In genomic region chr11:123549901-123550619, GRCh38 we compare ENCODE assay signal across 19 cellular contexts.
DNase-seq lines count a peak whose midpoint lies in the region; ATAC-seq, FAIRE-seq and TF ChIP-seq lines count a peak whose summit lies in the region.
"Had no signal": no experiment of that assay in that cellular context is flagged by ENCODE, and none has a peak within 500 bp of the region (broad histone marks: within the 10 kb centered on the region; RNA-seq: fewer than 3 reads in every experiment).

No MANE protein-coding gene starts in this region.

- WGBS in endodermal cell (ENCODE audit: insufficient coverage in 1 of 2, insufficient read length in 1 of 2), 2 experiments: 80 to 91% methylated on average over 12 to 14 of the region's 14 CpGs
- WGBS in small intestine, 3 donors: 80 to 89% (median 80%) methylated on average over 14 of the region's 14 CpGs
- WGBS in sigmoid colon, 2 donors: 79 to 80% methylated on average over 14 of the region's 14 CpGs

- peaks cover 35% of the 10 kb centered on the region for H3K4me1 ChIP-seq in PC-3 (ENCODE audit: insufficient read depth, low read length)
- peaks cover 13% of the 10 kb centered on the region for H3K4me1 ChIP-seq in endodermal cell (ENCODE audit: control insufficient read depth, insufficient read depth, low read length)
- no peaks in the 10 kb centered on the region for H3K4me1 ChIP-seq in small intestine (ENCODE audit: control insufficient read depth in 2 of 2, insufficient read depth in 1 of 2, low read depth in 1 of 2, low read length in 1 of 2)
- no peaks in the 10 kb centered on the region for H3K4me1 ChIP-seq in sigmoid colon
- H3K4me1 ChIP-seq: HAP-1 had no signal

- DNase-seq in activated naive CD4-positive, alpha-beta T cell treated with anti-CD3 and anti-CD28 coated beads, Interleukin-2, amount 50 U/mL, for 72 hours (ENCODE audit: low spot score in 2 of 2): no peak
- no peak for DNase-seq in activated naive CD4-positive, alpha-beta T cell treated with anti-CD3 and anti-CD28 coated beads for 36 hours
- peak; percentile 46 for DNase-seq in PC-3
- DNase-seq in endodermal cell: peak; percentile 54
- no peak for DNase-seq in stimulated activated naive CD8-positive, alpha-beta T cell treated with anti-CD3 and anti-CD28 coated beads, Interleukin-15, amount 100 ng/mL, for 72 hours
- DNase-seq in chondrocyte (ENCODE audit: low spot score): no peak
- no peak for DNase-seq in small intestine
- DNase-seq in sigmoid colon: no peak
- DNase-seq: glutamatergic neuron, Kasumi-1, kidney, midbrain, NCI-H187, occipital lobe, substantia nigra had no signal

- H3K27me3 ChIP-seq in PC-3 (ENCODE audit: low read length) (no peaks in the 10 kb centered on the region), endodermal cell (ENCODE audit: control insufficient read depth, insufficient read depth, low read length, poor library complexity, severe bottlenecking) (no peaks in the 10 kb centered on the region), small intestine (ENCODE audit: control insufficient read depth in 2 of 2, insufficient read depth in 2 of 2, low read length in 2 of 2) (no peaks in the 10 kb centered on the region), sigmoid colon (no peaks in the 10 kb centered on the region)

- H3K4me2 ChIP-seq in PC-3 (ENCODE audit: low read length): peak overlapping the region; percentile 3; the same call in 1 of the 2 replicates

- H3K9me3 Mint-ChIP-seq in activated naive CD4-positive, alpha-beta T cell treated with anti-CD3 and anti-CD28 coated beads, Interleukin-2, amount 50 U/mL, for 72 hours: no peaks in the 10 kb centered on the region
- no peaks in the 10 kb centered on the region for H3K9me3 Mint-ChIP-seq in activated naive CD4-positive, alpha-beta T cell treated with anti-CD3 and anti-CD28 coated beads for 36 hours
- peaks cover 4% of the 10 kb centered on the region for H3K9me3 Mint-ChIP-seq in endodermal cell
- H3K9me3 Mint-ChIP-seq in stimulated activated naive CD8-positive, alpha-beta T cell treated with anti-CD3 and anti-CD28 coated beads, Interleukin-15, amount 100 ng/mL, for 72 hours: no peaks in the 10 kb centered on the region
- H3K9me3 Mint-ChIP-seq in chondrocyte (ENCODE audit: low read depth): no peaks in the 10 kb centered on the region
- H3K9me3 Mint-ChIP-seq: activated naive CD4-positive, alpha-beta T cell treated with anti-CD3 and anti-CD28 coated beads, Interleukin-2, amount 50 U/mL, for 24 hours; central memory CD8-positive, alpha-beta T cell had no signal

- H3K27me3 Mint-ChIP-seq in activated naive CD4-positive, alpha-beta T cell treated with anti-CD3 and anti-CD28 coated beads for 36 hours (ENCODE audit: low read depth): no peaks in the 10 kb centered on the region
- H3K27me3 Mint-ChIP-seq in endodermal cell (ENCODE audit: insufficient read depth) (no peaks in the 10 kb centered on the region), chondrocyte (ENCODE audit: low read depth) (peaks cover 5% of the 10 kb centered on the region)
- H3K27me3 Mint-ChIP-seq in stimulated activated naive CD8-positive, alpha-beta T cell treated with anti-CD3 and anti-CD28 coated beads, Interleukin-15, amount 100 ng/mL, for 72 hours: no peaks in the 10 kb centered on the region
- H3K27me3 Mint-ChIP-seq: activated naive CD4-positive, alpha-beta T cell treated with anti-CD3 and anti-CD28 coated beads, Interleukin-2, amount 50 U/mL, for 24 hours; central memory CD8-positive, alpha-beta T cell had no signal

- H3K4me1 Mint-ChIP-seq in activated naive CD4-positive, alpha-beta T cell treated with anti-CD3 and anti-CD28 coated beads for 36 hours (ENCODE audit: low read depth): peaks cover 8% of the 10 kb centered on the region
- H3K4me1 Mint-ChIP-seq in endodermal cell (peaks cover 11% of the 10 kb centered on the region), chondrocyte (ENCODE audit: low read depth) (no peaks in the 10 kb centered on the region)
- peaks cover 7% of the 10 kb centered on the region for H3K4me1 Mint-ChIP-seq in stimulated activated naive CD8-positive, alpha-beta T cell treated with anti-CD3 and anti-CD28 coated beads, Interleukin-15, amount 100 ng/mL, for 72 hours
- H3K4me1 Mint-ChIP-seq: central memory CD8-positive, alpha-beta T cell had no signal

- no peak for TF ChIP-seq EP300 in sigmoid colon (IDR thresholded peaks at IDR 0.05)

- POLR2A ChIA-PET in PC-3 (lab: Charles Lee; ENCODE audit: unreplicated experiment): no interaction called here

- no peak overlapping the region for H3K4me3 Mint-ChIP-seq in activated naive CD4-positive, alpha-beta T cell treated with anti-CD3 and anti-CD28 coated beads for 36 hours
- H3K4me3 Mint-ChIP-seq in endodermal cell: no peak overlapping the region
- H3K4me3 Mint-ChIP-seq in stimulated activated naive CD8-positive, alpha-beta T cell treated with anti-CD3 and anti-CD28 coated beads, Interleukin-15, amount 100 ng/mL, for 72 hours: no peak overlapping the region
- no peak overlapping the region for H3K4me3 Mint-ChIP-seq in chondrocyte (ENCODE audit: unreplicated experiment)
- H3K4me3 Mint-ChIP-seq: activated naive CD4-positive, alpha-beta T cell treated with anti-CD3 and anti-CD28 coated beads, Interleukin-2, amount 50 U/mL, for 24 hours; central memory CD8-positive, alpha-beta T cell had no signal

- no peak overlapping the region for H3K9ac ChIP-seq in PC-3 (ENCODE audit: low read length)
- H3K9ac ChIP-seq in endodermal cell (ENCODE audit: extremely low read depth, low read length, poor library complexity, severe bottlenecking): no peak overlapping the region

- H3K27ac ChIP-seq in PC-3 (ENCODE audit: low read length): no peak overlapping the region
- H3K27ac ChIP-seq in endodermal cell (ENCODE audit: low read depth, low read length): no peak overlapping the region
- no peak overlapping the region for H3K27ac ChIP-seq in small intestine (ENCODE audit: low read depth in 1 of 2, low read length in 1 of 2)
- no peak overlapping the region for H3K27ac ChIP-seq in sigmoid colon
- H3K27ac ChIP-seq: skin epidermis had no signal

- no peak overlapping the region for H3K27ac Mint-ChIP-seq in activated naive CD4-positive, alpha-beta T cell treated with anti-CD3 and anti-CD28 coated beads, Interleukin-2, amount 50 U/mL, for 72 hours
- no peak overlapping the region for H3K27ac Mint-ChIP-seq in activated naive CD4-positive, alpha-beta T cell treated with anti-CD3 and anti-CD28 coated beads for 36 hours
- peak overlapping the region; percentile 13 for H3K27ac Mint-ChIP-seq in endodermal cell
- H3K27ac Mint-ChIP-seq in stimulated activated naive CD8-positive, alpha-beta T cell treated with anti-CD3 and anti-CD28 coated beads, Interleukin-15, amount 100 ng/mL, for 72 hours: no peak overlapping the region
- no peak overlapping the region for H3K27ac Mint-ChIP-seq in chondrocyte (ENCODE audit: unreplicated experiment)
- H3K27ac Mint-ChIP-seq: activated naive CD4-positive, alpha-beta T cell treated with anti-CD3 and anti-CD28 coated beads, Interleukin-2, amount 50 U/mL, for 24 hours had no signal

- TF ChIP-seq POLR2A in sigmoid colon (IDR thresholded peaks at IDR 0.05): no peak

- peak; percentile 63 to 75 for ATAC-seq in activated naive CD4-positive, alpha-beta T cell treated with anti-CD3 and anti-CD28 coated beads, Interleukin-2, amount 50 U/mL, for 72 hours
- peak; percentile 44 for ATAC-seq in PC-3
- ATAC-seq in stimulated activated naive CD8-positive, alpha-beta T cell treated with anti-CD3 and anti-CD28 coated beads, Interleukin-15, amount 100 ng/mL, for 72 hours: peak; percentile 35

- H3K9me2 ChIP-seq in PC-3 (replicated peaks; ENCODE audit: low read length): no peaks in the 10 kb centered on the region

- BruUV-seq in PC-3 (replicated peaks; lab: Mats Ljungman, UMichigan): no TSS peak

- TF ChIP-seq CTCF in PC-3 (conservative IDR thresholded peaks at IDR 0.05; ENCODE audit: low read depth, low read length) (no peak), endodermal cell (conservative IDR thresholded peaks at IDR 0.05) (no peak), chondrocyte (IDR thresholded peaks at IDR 0.05) (no peak), sigmoid colon (IDR thresholded peaks at IDR 0.05) (no peak)

- no peak overlapping the region for H2AFZ ChIP-seq in PC-3 (ENCODE audit: low read length)

- peaks cover 7% of the 10 kb centered on the region; the same call in 1 of the 2 replicates for H4K20me1 ChIP-seq in PC-3 (ENCODE audit: low read length)

- H3K9me3 ChIP-seq in PC-3 (ENCODE audit: low read length) (no peaks in the 10 kb centered on the region), endodermal cell (ENCODE audit: control insufficient read depth, low read length) (no peaks in the 10 kb centered on the region), small intestine (ENCODE audit: control insufficient read depth, low read depth) (no peaks in the 10 kb centered on the region), sigmoid colon (no peaks in the 10 kb centered on the region)
- H3K9me3 ChIP-seq: HAP-1 had no signal

- FAIRE-seq in small intestine (lab: Jason Lieb, UNC): no peak
- FAIRE-seq: kidney had no signal

- no peaks in the 10 kb centered on the region for H3F3A ChIP-seq in PC-3 (ENCODE audit: low read length, unreplicated experiment)

- no peaks in the 10 kb centered on the region for H3K36me3 Mint-ChIP-seq in activated naive CD4-positive, alpha-beta T cell treated with anti-CD3 and anti-CD28 coated beads, Interleukin-2, amount 50 U/mL, for 72 hours
- H3K36me3 Mint-ChIP-seq in activated naive CD4-positive, alpha-beta T cell treated with anti-CD3 and anti-CD28 coated beads for 36 hours (ENCODE audit: low read depth): no peaks in the 10 kb centered on the region
- H3K36me3 Mint-ChIP-seq in endodermal cell (ENCODE audit: low read depth) (peaks cover 1% of the 10 kb centered on the region), chondrocyte (ENCODE audit: low read depth) (no peaks in the 10 kb centered on the region)
- H3K36me3 Mint-ChIP-seq: activated naive CD4-positive, alpha-beta T cell treated with anti-CD3 and anti-CD28 coated beads, Interleukin-2, amount 50 U/mL, for 24 hours had no signal

- H3K36me3 ChIP-seq in PC-3 (ENCODE audit: low read depth, low read length) (no peaks in the 10 kb centered on the region), endodermal cell (ENCODE audit: control insufficient read depth, insufficient read depth, low read length) (peaks cover 30% of the 10 kb centered on the region), small intestine (ENCODE audit: control insufficient read depth in 2 of 2, insufficient read depth in 2 of 2, low read length in 2 of 2) (no peaks in the 10 kb centered on the region), sigmoid colon (no peaks in the 10 kb centered on the region)
- H3K36me3 ChIP-seq: HAP-1 had no signal

- H3K79me2 ChIP-seq in PC-3 (ENCODE audit: low read length): peaks cover 18% of the 10 kb centered on the region

- CTCF ChIA-PET in activated naive CD4-positive, alpha-beta T cell treated with anti-CD3 and anti-CD28 coated beads for 36 hours (lab: Charles Lee): no interaction called here
- CTCF ChIA-PET in PC-3 (lab: Charles Lee): interaction anchor here (0.5 kb wide), 1 partner anchor 30 kb away, joined by 4 read pairs; no protein-coding TSS in a partner anchor

- intact Hi-C loops in activated naive CD4-positive, alpha-beta T cell treated with anti-CD3 and anti-CD28 coated beads for 36 hours (cut with micrococcal nuclease): no loop called here
- intact Hi-C loops in PC-3 (cut with micrococcal nuclease) (loop anchor here (10.0 kb wide), 1 partner anchor 145 kb away; no protein-coding TSS in a partner anchor), sigmoid colon (cut with DNase I) (no loop called here)

- H3K4me3 ChIP-seq in PC-3 (ENCODE audit: low read length) (no peak overlapping the region), endodermal cell (ENCODE audit: low read length) (no peak overlapping the region), small intestine (ENCODE audit: low read depth in 1 of 2, low read length in 2 of 2) (no peak overlapping the region), sigmoid colon (no peak overlapping the region)
- H3K4me3 ChIP-seq: HAP-1, skin epidermis had no signal

Comparison
In these comparisons a context has a peak if more than half of its experiments do, and no peak if none do; other contexts are left out.
1. DNase-seq: peak in PC-3 (single experiment) and endodermal cell (single experiment); none in activated naive CD4-positive, alpha-beta T cell treated with anti-CD3 and anti-CD28 coated beads, Interleukin-2, amount 50 U/mL, for 72 hours (0 of 2), activated naive CD4-positive, alpha-beta T cell treated with anti-CD3 and anti-CD28 coated beads for 36 hours (single experiment), stimulated activated naive CD8-positive, alpha-beta T cell treated with anti-CD3 and anti-CD28 coated beads, Interleukin-15, amount 100 ng/mL, for 72 hours (0 of 2), chondrocyte (single experiment), small intestine (single experiment) and sigmoid colon (single experiment).
2. Peak in every context shown above with its lines, with median percentiles within 50 percentile points of each other: ATAC-seq.